17 cellular contexts compared by ENCODE assay signal in genomic region chr3:175430975-175431374, GRCh38.
DNase-seq lines count a peak whose midpoint lies in the region; ATAC-seq and TF ChIP-seq lines count a peak whose summit lies in the region.
"Had no signal": no experiment of that assay in that cellular context is flagged by ENCODE, and none has a peak within 500 bp of the region (broad histone marks: within the 10 kb centered on the region; RNA-seq: fewer than 3 reads in every experiment).

No MANE protein-coding gene starts in this region.

- H3K4me1 ChIP-seq in MM.1S (ENCODE audit: low read length) = peaks cover 29% of the 10 kb centered on the region
- peaks cover 15% of the 10 kb centered on the region for H3K4me1 ChIP-seq in smooth muscle cell (ENCODE audit: low read depth)
- H3K4me1 ChIP-seq in gastroesophageal sphincter = no peaks in the 10 kb centered on the region
- H3K4me1 ChIP-seq: BLaER1 had no signal

- in situ Hi-C loops in KBM-7 (cut with MboI; ENCODE audit: low pct_unique_long_range_greater_than_20kb, low sequenced_read_pairs) = no loop called here

- H3K4me2 ChIP-seq in MM.1S (ENCODE audit: low read depth, low read length) = peak overlapping the region; percentile 22
- H3K4me2 ChIP-seq in smooth muscle cell = no peak overlapping the region
- H3K4me2 ChIP-seq: BLaER1 had no signal

- no peaks in the 10 kb centered on the region for H3K36me3 Mint-ChIP-seq in brain
- H3K36me3 Mint-ChIP-seq in mesothelial cell of epicardium = no peaks in the 10 kb centered on the region

- no peak overlapping the region; the same call in 1 of the 2 replicates for H3K27ac ChIP-seq in MM.1S (ENCODE audit: low read length)
- peak overlapping the region; percentile 89 for H3K27ac ChIP-seq in smooth muscle cell (ENCODE audit: low read depth)
- no peak overlapping the region for H3K27ac ChIP-seq in gastroesophageal sphincter
- H3K27ac ChIP-seq: BLaER1 had no signal

- TF ChIP-seq CTCF in MM.1S (IDR thresholded peaks at IDR 0.05; ENCODE audit: low read length) (no peak), brain (conservative IDR thresholded peaks at IDR 0.05) (no peak), mesothelial cell of epicardium (IDR thresholded peaks at IDR 0.05; ENCODE audit: unreplicated experiment) (no peak), smooth muscle cell (IDR thresholded peaks at IDR 0.05; ENCODE audit: borderline replicate concordance, insufficient read depth, poor library complexity, severe bottlenecking) (no peak), gastroesophageal sphincter (IDR thresholded peaks at IDR 0.05) (no peak)

- H2AFZ ChIP-seq in MM.1S (ENCODE audit: low read length) (0 out of 2 replicates have a peak overlapping the region, but pooled peaks have one; percentile 10), smooth muscle cell (ENCODE audit: low read depth) (no peak overlapping the region)

- H3K4me1 Mint-ChIP-seq in brain (peaks cover 32% of the 10 kb centered on the region), mesothelial cell of epicardium (peaks cover 29% of the 10 kb centered on the region)

- peak; percentile 63 for DNase-seq in MM.1S
- DNase-seq in mesothelial cell of epicardium (ENCODE audit: low spot score in 2 of 2, unreplicated experiment in 2 of 2) = no peak
- DNase-seq in smooth muscle cell (lab: John Stamatoyannopoulos, UW; ENCODE audit: unreplicated experiment) = no peak
- no peak for DNase-seq in hepatic stellate cell (ENCODE audit: low spot score)
- no peak for DNase-seq in KBM-7
- DNase-seq: CD4-positive, alpha-beta T cell; COR-L47; DMS79; NCI-H1417 treated with DMSO at 0.1 percent for 48 hours; NCI-H187; NCI-H526 treated with DMSO at 0.1 percent for 48 hours; PC-3; RPMI8226; SHP77 had no signal

- no peak overlapping the region for H3K9ac ChIP-seq in MM.1S (ENCODE audit: low read length)
- H3K9ac ChIP-seq in smooth muscle cell (ENCODE audit: low read depth) = no peak overlapping the region
- H3K9ac ChIP-seq: BLaER1 had no signal

- H3K79me2 ChIP-seq in MM.1S (ENCODE audit: low read length) = no peaks in the 10 kb centered on the region
- H3K79me2 ChIP-seq in smooth muscle cell (ENCODE audit: low read depth) = no peaks in the 10 kb centered on the region

- no peaks in the 10 kb centered on the region for H3K9me2 ChIP-seq in MM.1S (replicated peaks; ENCODE audit: insufficient read depth, low read length)

- no peaks in the 10 kb centered on the region for H3K27me3 Mint-ChIP-seq in brain
- H3K27me3 Mint-ChIP-seq in mesothelial cell of epicardium (ENCODE audit: low read depth) = no peaks in the 10 kb centered on the region
- H3K27me3 Mint-ChIP-seq: CD4-positive, alpha-beta T cell had no signal

- H3K27ac Mint-ChIP-seq in brain (peak overlapping the region in 3 of 5 experiments; percentile 23 to 70 (median 40)), mesothelial cell of epicardium (peak overlapping the region; percentile 66)
- H3K27ac Mint-ChIP-seq: CD4-positive, alpha-beta T cell had no signal

- H3K9me3 ChIP-seq in MM.1S (replicated peaks; ENCODE audit: insufficient read depth, low read length) (no peaks in the 10 kb centered on the region), smooth muscle cell (replicated peaks; ENCODE audit: low read depth) (no peaks in the 10 kb centered on the region), gastroesophageal sphincter (no peaks in the 10 kb centered on the region)
- H3K9me3 ChIP-seq: BLaER1 had no signal

- H3K27me3 ChIP-seq in MM.1S (replicated peaks; ENCODE audit: insufficient read depth, low read length) = no peaks in the 10 kb centered on the region
- H3K27me3 ChIP-seq in smooth muscle cell (ENCODE audit: low read depth) = no peaks in the 10 kb centered on the region
- H3K27me3 ChIP-seq in gastroesophageal sphincter = no peaks in the 10 kb centered on the region
- H3K27me3 ChIP-seq: BLaER1 had no signal

- TF ChIP-seq EP300 in gastroesophageal sphincter (IDR thresholded peaks at IDR 0.05) = no peak

- WGBS in smooth muscle cell (ENCODE audit: low lambda C conversion rate) = 90% methylated on average over 3 of the region's 3 CpGs
- 45 to 46% methylated on average over 3 of the region's 3 CpGs for WGBS in gastroesophageal sphincter (ENCODE audit: low coverage in 1 of 2), 2 donors

- no peaks in the 10 kb centered on the region for H4K20me1 ChIP-seq in MM.1S (ENCODE audit: insufficient read depth, low read length)
- no peaks in the 10 kb centered on the region for H4K20me1 ChIP-seq in smooth muscle cell (ENCODE audit: low read depth)
- H4K20me1 ChIP-seq: BLaER1 had no signal

- H3K4me3 ChIP-seq in MM.1S (ENCODE audit: low read length) = no peak overlapping the region
- no peak overlapping the region for H3K4me3 ChIP-seq in smooth muscle cell
- no peak overlapping the region for H3K4me3 ChIP-seq in gastroesophageal sphincter
- H3K4me3 ChIP-seq: BLaER1 had no signal

- no peak for ATAC-seq in gastroesophageal sphincter
- ATAC-seq: PC-3 had no signal

- no peak for TF ChIP-seq POLR2A in gastroesophageal sphincter (IDR thresholded peaks at IDR 0.05)

- no peaks in the 10 kb centered on the region for H3F3A ChIP-seq in MM.1S (ENCODE audit: insufficient read depth, low read length)
- H3F3A ChIP-seq in smooth muscle cell (ENCODE audit: low read depth) = peaks cover 13% of the 10 kb centered on the region

- H3K36me3 ChIP-seq in MM.1S (replicated peaks; ENCODE audit: insufficient read depth, low read length) (no peaks in the 10 kb centered on the region), smooth muscle cell (ENCODE audit: low read depth) (no peaks in the 10 kb centered on the region), gastroesophageal sphincter (no peaks in the 10 kb centered on the region)
- H3K36me3 ChIP-seq: BLaER1 had no signal

- H3K4me3 Mint-ChIP-seq in brain (peak overlapping the region in 1 of 5 experiments; percentile 59), mesothelial cell of epicardium (no peak overlapping the region)
- H3K4me3 Mint-ChIP-seq: CD4-positive, alpha-beta T cell had no signal

- H3K9me3 Mint-ChIP-seq in brain (peaks cover 0 to 2% (median 0%) of the 10 kb centered on the region in 5 experiments), mesothelial cell of epicardium (no peaks in the 10 kb centered on the region)
- H3K9me3 Mint-ChIP-seq: CD4-positive, alpha-beta T cell had no signal
